Comparison of ENCODE assay signal across 21 cellular contexts in genomic region chr4:170091069-170091696, GRCh38. TPM values are rescaled to one million over a fixed set of nuclear protein-coding genes. Genes with fewer than 3 reads are reported as not detected.
DNase-seq lines count a peak whose midpoint lies in the region; ATAC-seq, FAIRE-seq and TF ChIP-seq lines count a peak whose summit lies in the region.
"Had no signal": no experiment of that assay in that cellular context is flagged by ENCODE, and none has a peak within 500 bp of the region (broad histone marks: within the 10 kb centered on the region; RNA-seq: fewer than 3 reads in every experiment).

No MANE protein-coding gene starts in this region.

- H3K9me3 Mint-ChIP-seq in astrocyte (ENCODE audit: unreplicated experiment) (no peaks in the 10 kb centered on the region), type B pancreatic cell (no peaks in the 10 kb centered on the region)
- H3K9me3 Mint-ChIP-seq in activated naive CD4-positive, alpha-beta T cell treated with anti-CD3 and anti-CD28 coated beads for 36 hours: no peaks in the 10 kb centered on the region
- H3K9me3 Mint-ChIP-seq in activated CD4-positive, alpha-beta T cell treated with anti-CD3 and anti-CD28 coated beads, Interleukin-2, amount 10 ng/mL, durations not matched to agents 7 days and 5 days: no peaks in the 10 kb centered on the region
- H3K9me3 Mint-ChIP-seq: activated naive CD8-positive, alpha-beta T cell treated with anti-CD3 and anti-CD28 coated beads for 36 hours; activated T-helper 17 cell treated with anti-CD3 and anti-CD28 coated beads, Interleukin-2, amount 50 U/mL, for 72 hours; CD8-positive, alpha-beta T cell; naive thymus-derived CD4-positive, alpha-beta T cell had no signal

- POLR2A ChIA-PET in activated CD4-positive, alpha-beta T cell treated with anti-CD3 and anti-CD28 coated beads, Interleukin-2, amount 10 ng/mL, durations not matched to agents 7 days and 5 days (lab: Charles Lee): no interaction called here

- no peaks in the 10 kb centered on the region for H3K36me3 Mint-ChIP-seq in astrocyte (ENCODE audit: low read depth, unreplicated experiment)
- H3K36me3 Mint-ChIP-seq in type B pancreatic cell: peaks cover 20% of the 10 kb centered on the region
- no peaks in the 10 kb centered on the region for H3K36me3 Mint-ChIP-seq in activated naive CD4-positive, alpha-beta T cell treated with anti-CD3 and anti-CD28 coated beads for 36 hours (ENCODE audit: low read depth)
- H3K36me3 Mint-ChIP-seq in activated CD4-positive, alpha-beta T cell treated with anti-CD3 and anti-CD28 coated beads, Interleukin-2, amount 10 ng/mL, durations not matched to agents 7 days and 5 days (ENCODE audit: low read depth): no peaks in the 10 kb centered on the region
- H3K36me3 Mint-ChIP-seq: activated naive CD8-positive, alpha-beta T cell treated with anti-CD3 and anti-CD28 coated beads for 36 hours; CD8-positive, alpha-beta T cell had no signal

- CTCF ChIA-PET in activated naive CD4-positive, alpha-beta T cell treated with anti-CD3 and anti-CD28 coated beads for 36 hours (lab: Charles Lee): interaction anchor here (0.6 to 2.2 kb wide), 2 partner anchors 281 to 675 kb away, joined by 3 to 8 read pairs; no protein-coding TSS in a partner anchor
- CTCF ChIA-PET in activated CD4-positive, alpha-beta T cell treated with anti-CD3 and anti-CD28 coated beads, Interleukin-2, amount 10 ng/mL, durations not matched to agents 7 days and 5 days (lab: Charles Lee): no interaction called here

- no peak overlapping the region for H3K27ac ChIP-seq in HUES48 (ENCODE audit: low read depth, low read length)
- no peak overlapping the region for H3K27ac ChIP-seq in astrocyte (ENCODE audit: low read depth, low read length)
- H3K27ac ChIP-seq in lower lobe of right lung: no peak overlapping the region
- H3K27ac ChIP-seq: vagina had no signal

- H3K4me3 Mint-ChIP-seq in astrocyte (ENCODE audit: unreplicated experiment) (no peak overlapping the region), type B pancreatic cell (peak overlapping the region; percentile 98)
- H3K4me3 Mint-ChIP-seq in activated naive CD4-positive, alpha-beta T cell treated with anti-CD3 and anti-CD28 coated beads for 36 hours: no peak overlapping the region
- no peak overlapping the region for H3K4me3 Mint-ChIP-seq in activated CD4-positive, alpha-beta T cell treated with anti-CD3 and anti-CD28 coated beads, Interleukin-2, amount 10 ng/mL, durations not matched to agents 7 days and 5 days

- intact Hi-C loops in lower lobe of right lung (cut with DNase I): no loop called here
- intact Hi-C loops in activated naive CD4-positive, alpha-beta T cell treated with anti-CD3 and anti-CD28 coated beads for 36 hours (cut with micrococcal nuclease): loop anchor here (2.0 kb wide), 1 partner anchor 478 kb away; the partner anchor contains the start of gene NEK1

- FAIRE-seq in astrocyte (lab: Jason Lieb, UNC): no peak
- FAIRE-seq: GM12891, HTR-8/SVneo had no signal

- H3K4me1 Mint-ChIP-seq in astrocyte (ENCODE audit: low read depth, unreplicated experiment) (peaks cover 11% of the 10 kb centered on the region), type B pancreatic cell (ENCODE audit: unreplicated experiment) (peaks cover 33% of the 10 kb centered on the region)
- peaks cover 13% of the 10 kb centered on the region for H3K4me1 Mint-ChIP-seq in activated naive CD4-positive, alpha-beta T cell treated with anti-CD3 and anti-CD28 coated beads for 36 hours (ENCODE audit: low read depth)
- H3K4me1 Mint-ChIP-seq in activated CD4-positive, alpha-beta T cell treated with anti-CD3 and anti-CD28 coated beads, Interleukin-2, amount 10 ng/mL, durations not matched to agents 7 days and 5 days: peaks cover 8% of the 10 kb centered on the region
- H3K4me1 Mint-ChIP-seq: activated T-helper 17 cell treated with anti-CD3 and anti-CD28 coated beads, Interleukin-2, amount 50 U/mL, for 72 hours had no signal

- DNase-seq in astrocyte (ENCODE audit: low read depth): no peak
- DNase-seq in lower lobe of right lung: peak; percentile 49
- DNase-seq in type B pancreatic cell (ENCODE audit: extremely low spot score, unreplicated experiment): no peak
- DNase-seq in omental fat pad (ENCODE audit: low spot score): no peak
- DNase-seq in activated naive CD4-positive, alpha-beta T cell treated with anti-CD3 and anti-CD28 coated beads for 36 hours: no peak
- DNase-seq in activated CD4-positive, alpha-beta T cell treated with anti-CD3 and anti-CD28 coated beads, Interleukin-2, amount 10 ng/mL, durations not matched to agents 7 days and 5 days: no peak
- DNase-seq: activated CD4-positive, alpha-beta T cell treated with anti-CD3 and anti-CD28 coated beads for 48 hours; activated naive CD8-positive, alpha-beta T cell treated with anti-CD3 and anti-CD28 coated beads for 36 hours; CD8-positive, alpha-beta T cell; cerebellar nuclear complex; effector CD4-positive, alpha-beta T cell; hippocampal formation; Karpas-422; naive thymus-derived CD4-positive, alpha-beta T cell; NCI-H2029; NCI-H82 had no signal

- H3K27ac Mint-ChIP-seq in astrocyte (ENCODE audit: unreplicated experiment) (no peak overlapping the region), type B pancreatic cell (no peak overlapping the region)
- H3K27ac Mint-ChIP-seq in activated naive CD4-positive, alpha-beta T cell treated with anti-CD3 and anti-CD28 coated beads for 36 hours: no peak overlapping the region
- no peak overlapping the region for H3K27ac Mint-ChIP-seq in activated CD4-positive, alpha-beta T cell treated with anti-CD3 and anti-CD28 coated beads, Interleukin-2, amount 10 ng/mL, durations not matched to agents 7 days and 5 days
- H3K27ac Mint-ChIP-seq: activated naive CD8-positive, alpha-beta T cell treated with anti-CD3 and anti-CD28 coated beads for 36 hours; activated T-helper 17 cell treated with anti-CD3 and anti-CD28 coated beads, Interleukin-2, amount 50 U/mL, for 72 hours; CD8-positive, alpha-beta T cell; naive thymus-derived CD4-positive, alpha-beta T cell had no signal

- H3K27me3 ChIP-seq in HUES48 (ENCODE audit: control insufficient read depth, insufficient read depth, low read length) (peaks cover 18% of the 10 kb centered on the region), astrocyte (ENCODE audit: insufficient read depth, low read length) (no peaks in the 10 kb centered on the region), lower lobe of right lung (ENCODE audit: low read depth) (peaks cover 8% of the 10 kb centered on the region)
- H3K27me3 ChIP-seq: vagina had no signal

- no peaks in the 10 kb centered on the region for H4K20me1 ChIP-seq in astrocyte (ENCODE audit: insufficient read depth, low read length)

- H3K27me3 Mint-ChIP-seq in astrocyte (ENCODE audit: low read depth, unreplicated experiment) (peaks cover 2% of the 10 kb centered on the region), type B pancreatic cell (no peaks in the 10 kb centered on the region)
- peaks cover 47% of the 10 kb centered on the region for H3K27me3 Mint-ChIP-seq in activated naive CD4-positive, alpha-beta T cell treated with anti-CD3 and anti-CD28 coated beads for 36 hours (ENCODE audit: low read depth)
- peaks cover 36% of the 10 kb centered on the region for H3K27me3 Mint-ChIP-seq in activated CD4-positive, alpha-beta T cell treated with anti-CD3 and anti-CD28 coated beads, Interleukin-2, amount 10 ng/mL, durations not matched to agents 7 days and 5 days

- peaks cover 20% of the 10 kb centered on the region for H3K4me1 ChIP-seq in HUES48 (ENCODE audit: control insufficient read depth, insufficient read depth, low read length)
- H3K4me1 ChIP-seq in astrocyte (ENCODE audit: insufficient read depth, low read length): peaks cover 14% of the 10 kb centered on the region
- peaks cover 12% of the 10 kb centered on the region for H3K4me1 ChIP-seq in lower lobe of right lung

- H3K9me3 ChIP-seq in HUES48 (ENCODE audit: control insufficient read depth, insufficient read depth, low read length): no peaks in the 10 kb centered on the region
- no peaks in the 10 kb centered on the region for H3K9me3 ChIP-seq in astrocyte (ENCODE audit: insufficient read depth, low read depth, low read length)
- H3K9me3 ChIP-seq in lower lobe of right lung: no peaks in the 10 kb centered on the region
- H3K9me3 ChIP-seq: vagina had no signal

- peaks cover 21% of the 10 kb centered on the region for H3K36me3 ChIP-seq in HUES48 (ENCODE audit: control insufficient read depth, insufficient read depth, low read length)
- peaks cover 5% of the 10 kb centered on the region for H3K36me3 ChIP-seq in astrocyte (ENCODE audit: insufficient read depth, low read length)
- H3K36me3 ChIP-seq in lower lobe of right lung: peaks cover 6% of the 10 kb centered on the region
- H3K36me3 ChIP-seq: vagina had no signal

- peaks cover 15% of the 10 kb centered on the region for H3K79me2 ChIP-seq in astrocyte (ENCODE audit: insufficient read depth, low read length)

- H3K9ac ChIP-seq in HUES48 (ENCODE audit: low read depth, low read length) (no peak overlapping the region), astrocyte (ENCODE audit: low read length) (no peak overlapping the region)

- peak overlapping the region; percentile 95 for H3K4me2 ChIP-seq in astrocyte (ENCODE audit: low read length)

- H2AFZ ChIP-seq in astrocyte (ENCODE audit: low read depth, low read length): peak overlapping the region; percentile 27

- H3K4me3 ChIP-seq in HUES48 (ENCODE audit: low read depth, low read length): peak overlapping the region; percentile 77; the same call in 1 of the 2 replicates
- H3K4me3 ChIP-seq in astrocyte (ENCODE audit: insufficient read depth, low read depth, low read length): no peak overlapping the region
- H3K4me3 ChIP-seq in lower lobe of right lung: peak overlapping the region; percentile 65

- peak in 1 of 2 donors; percentile 32 for ATAC-seq in lower lobe of right lung
- no peak for ATAC-seq in omental fat pad (ENCODE audit: low FRiP score)
- ATAC-seq: activated T-helper 17 cell treated with anti-CD3 and anti-CD28 coated beads, Interleukin-2, amount 50 U/mL, for 72 hours; CD8-positive, alpha-beta T cell; naive thymus-derived CD4-positive, alpha-beta T cell had no signal

- TF ChIP-seq CTCF in astrocyte (IDR thresholded peaks at IDR 0.05; ENCODE audit: insufficient read depth, low read depth, low read length) (no peak), lower lobe of right lung (IDR thresholded peaks at IDR 0.05) (no peak), type B pancreatic cell (conservative IDR thresholded peaks at IDR 0.05) (no peak), omental fat pad (IDR thresholded peaks at IDR 0.05) (no peak)

RNA-seq across cellular contexts. Expression of gene AADAT, which starts 1.4 kb away (rescaled TPM):
- total RNA-seq in astrocyte (10.3 and 10.5 TPM in 2 replicates), lower lobe of right lung (4.9 TPM), type B pancreatic cell (ENCODE audit: low replicate concordance) (14.3 and 27.1 TPM in 2 replicates), omental fat pad (1 to 10 TPM; 1.9 to 4.7 (median 3.8) TPM)
- not detected for total RNA-seq in activated naive CD4-positive, alpha-beta T cell treated with anti-CD3 and anti-CD28 coated beads for 36 hours
- total RNA-seq in activated CD4-positive, alpha-beta T cell treated with anti-CD3 and anti-CD28 coated beads, Interleukin-2, amount 10 ng/mL, durations not matched to agents 7 days and 5 days: not detected
- total RNA-seq: activated T-helper 17 cell treated with anti-CD3 and anti-CD28 coated beads, Interleukin-2, amount 50 U/mL, for 72 hours; CD8-positive, alpha-beta T cell; naive thymus-derived CD4-positive, alpha-beta T cell had no signal
